17 cellular contexts compared by ENCODE assay signal in genomic region chr11:8261316-8261715, GRCh38. TPM values are rescaled to one million over a fixed set of nuclear protein-coding genes. Genes with fewer than 3 reads are reported as not detected.
"Had no signal": no experiment of that assay in that cellular context is flagged by ENCODE, and none has a peak within 500 bp of the region (broad histone marks: within the 10 kb centered on the region; RNA-seq: fewer than 3 reads in every experiment).

No MANE protein-coding gene starts in this region.

- H3K4me3 Mint-ChIP-seq: activated CD4-positive, alpha-beta T cell treated with anti-CD3 and anti-CD28 coated beads, Interleukin-2, amount 10 ng/mL, durations not matched to agents 7 days and 5 days; memory B cell; stimulated activated effector memory CD8-positive, alpha-beta T cell treated with anti-CD3 and anti-CD28 coated beads, Interleukin-12 subunit alpha, Interleukin-12 subunit beta, amount 100 ng/mL, for 72 hours had no signal

- H3K27ac Mint-ChIP-seq: activated CD4-positive, alpha-beta T cell treated with anti-CD3 and anti-CD28 coated beads, Interleukin-2, amount 10 ng/mL, durations not matched to agents 7 days and 5 days; activated T-helper 2 cell treated with anti-CD3 and anti-CD28 coated beads, Interferon-gamma antibody, Interleukin-2, Interleukin-4, amounts not matched to agents 10 μg/mL and 5 μg/mL and 100 μg/mL, durations not matched to agents 14 hours and 24 hours and 36 hours; memory B cell; nephron progenitor cell; stimulated activated effector memory CD8-positive, alpha-beta T cell treated with anti-CD3 and anti-CD28 coated beads, Interleukin-12 subunit alpha, Interleukin-12 subunit beta, amount 100 ng/mL, for 72 hours; WTC11 had no signal

- H3K4me3 ChIP-seq: left ventricle myocardium inferior, tibial artery, vagina had no signal

- H3K27me3 ChIP-seq: vagina had no signal

- H3K36me3 Mint-ChIP-seq: memory B cell; stimulated activated effector memory CD8-positive, alpha-beta T cell treated with anti-CD3 and anti-CD28 coated beads, Interleukin-12 subunit alpha, Interleukin-12 subunit beta, amount 100 ng/mL, for 72 hours; WTC11 had no signal

- H3K9me3 Mint-ChIP-seq: activated CD4-positive, alpha-beta T cell treated with anti-CD3 and anti-CD28 coated beads, Interleukin-2, amount 10 ng/mL, durations not matched to agents 7 days and 5 days; activated T-helper 2 cell treated with anti-CD3 and anti-CD28 coated beads, Interferon-gamma antibody, Interleukin-2, Interleukin-4, amounts not matched to agents 10 μg/mL and 5 μg/mL and 100 μg/mL, durations not matched to agents 14 hours and 24 hours and 36 hours; memory B cell; nephron progenitor cell; stimulated activated effector memory CD8-positive, alpha-beta T cell treated with anti-CD3 and anti-CD28 coated beads, Interleukin-12 subunit alpha, Interleukin-12 subunit beta, amount 100 ng/mL, for 72 hours; WTC11 had no signal

- H3K9me3 ChIP-seq: left ventricle myocardium inferior, psoas muscle, tibial artery, vagina had no signal

- ATAC-seq: esophagus mucosa; psoas muscle; SK-N-SH treated with all-trans-retinoic acid at 6 μM for 48 hours; stimulated activated effector memory CD8-positive, alpha-beta T cell treated with anti-CD3 and anti-CD28 coated beads, Interleukin-12 subunit alpha, Interleukin-12 subunit beta, amount 100 ng/mL, for 72 hours had no signal

- H3K27ac ChIP-seq: left ventricle myocardium inferior, psoas muscle, tibial artery, vagina had no signal

- H3K36me3 ChIP-seq: left ventricle myocardium inferior, tibial artery, vagina had no signal

- DNase-seq: activated CD4-positive, alpha-beta T cell treated with anti-CD3 and anti-CD28 coated beads, Interleukin-2, amount 10 ng/mL, durations not matched to agents 7 days and 5 days; activated CD8-positive, alpha-beta memory T cell treated with anti-CD3 and anti-CD28 coated beads for 24 hours; activated naive CD4-positive, alpha-beta T cell treated with anti-CD3 and anti-CD28 coated beads, Interleukin-2, amount 50 U/mL, for 16 hours; activated T-cell treated with anti-CD3 and anti-CD28 coated beads for 4 hours; left ventricle myocardium inferior; nephron progenitor cell; psoas muscle had no signal

RNA-seq across cellular contexts. Expression of gene LMO1, which starts 2.4 kb away (rescaled TPM):
- total RNA-seq: activated CD4-positive, alpha-beta T cell treated with anti-CD3 and anti-CD28 coated beads, Interleukin-2, amount 10 ng/mL, durations not matched to agents 7 days and 5 days; activated T-helper 2 cell treated with anti-CD3 and anti-CD28 coated beads, Interferon-gamma antibody, Interleukin-2, Interleukin-4, amounts not matched to agents 10 μg/mL and 5 μg/mL and 100 μg/mL, durations not matched to agents 14 hours and 24 hours and 36 hours; esophagus mucosa; osteocyte; T-helper 1 cell treated with Interleukin-12 subunit alpha and Interleukin-12 subunit beta and Interleukin-4 antibody, amounts not matched to agents 30 ng/mL and 1 ng/mL, for 36 hours; vagina had no signal
